ENCODE assay signal across 12 cellular contexts in genomic region chr14:73777420-73777819, GRCh38.
DNase-seq lines count a peak whose midpoint lies in the region; ATAC-seq and TF ChIP-seq lines count a peak whose summit lies in the region.
"Had no signal": no experiment of that assay in that cellular context is flagged by ENCODE, and none has a peak within 500 bp of the region (broad histone marks: within the 10 kb centered on the region; RNA-seq: fewer than 3 reads in every experiment).

No MANE protein-coding gene starts in this region.

- no peaks in the 10 kb centered on the region for H3K36me3 ChIP-seq in MM.1S (replicated peaks; ENCODE audit: insufficient read depth, low read length)
- no peaks in the 10 kb centered on the region for H3K36me3 ChIP-seq in endodermal cell (ENCODE audit: control insufficient read depth, insufficient read depth, low read length)
- no peaks in the 10 kb centered on the region for H3K36me3 ChIP-seq in gastroesophageal sphincter

- no peak overlapping the region for H3K9ac ChIP-seq in MM.1S (ENCODE audit: low read length)
- H3K9ac ChIP-seq in endodermal cell (ENCODE audit: extremely low read depth, low read length, poor library complexity, severe bottlenecking), result no peak overlapping the region

- H3K9me2 ChIP-seq in MM.1S (replicated peaks; ENCODE audit: insufficient read depth, low read length), result no peaks in the 10 kb centered on the region

- no peaks in the 10 kb centered on the region for H3K9me3 Mint-ChIP-seq in activated naive CD4-positive, alpha-beta T cell treated with anti-CD3 and anti-CD28 coated beads, Interleukin-2, amount 50 U/mL, for 72 hours
- H3K9me3 Mint-ChIP-seq in endodermal cell, result no peaks in the 10 kb centered on the region
- no peaks in the 10 kb centered on the region for H3K9me3 Mint-ChIP-seq in stimulated activated effector memory CD8-positive, alpha-beta T cell treated with anti-CD3 and anti-CD28 coated beads, Interleukin-12 subunit alpha, Interleukin-12 subunit beta, amount 100 ng/mL, for 72 hours

- DNase-seq in activated naive CD4-positive, alpha-beta T cell treated with anti-CD3 and anti-CD28 coated beads, Interleukin-2, amount 50 U/mL, for 72 hours (ENCODE audit: low spot score in 2 of 2), result no peak
- no peak for DNase-seq in activated naive CD4-positive, alpha-beta T cell treated with anti-CD3 and anti-CD28 coated beads, Interleukin-2, amount 50 U/mL, for 16 hours
- no peak for DNase-seq in MM.1S
- peak; percentile 70 for DNase-seq in endodermal cell
- DNase-seq in stimulated activated effector memory CD8-positive, alpha-beta T cell treated with anti-CD3 and anti-CD28 coated beads, Interleukin-12 subunit alpha, Interleukin-12 subunit beta, amount 100 ng/mL, for 72 hours (ENCODE audit: low spot score in 2 of 2), result no peak
- DNase-seq in dermis blood vessel endothelial cell, result no peak
- DNase-seq in NK-92 treated with Interleukin-12 subunit alpha and Interleukin-12 subunit beta, amount 100 ng/mL, for 24 hours (lab: John Stamatoyannopoulos, UW), result no peak
- DNase-seq: COR-L47, midbrain, NCI-H446 had no signal

- ATAC-seq in activated naive CD4-positive, alpha-beta T cell treated with anti-CD3 and anti-CD28 coated beads, Interleukin-2, amount 50 U/mL, for 72 hours, result peak in 1 of 2 donors; percentile 53
- peak; percentile 55 for ATAC-seq in stimulated activated effector memory CD8-positive, alpha-beta T cell treated with anti-CD3 and anti-CD28 coated beads, Interleukin-12 subunit alpha, Interleukin-12 subunit beta, amount 100 ng/mL, for 72 hours
- ATAC-seq in gastroesophageal sphincter, result no peak

- no peak for TF ChIP-seq POLR2A in gastroesophageal sphincter (IDR thresholded peaks at IDR 0.05)

- H2AFZ ChIP-seq in MM.1S (ENCODE audit: low read length), result no peak overlapping the region

- H3K4me3 ChIP-seq in MM.1S (ENCODE audit: low read length) (no peak overlapping the region), endodermal cell (ENCODE audit: low read length) (no peak overlapping the region), gastroesophageal sphincter (no peak overlapping the region)
- H3K4me3 ChIP-seq: upper lobe of left lung had no signal

- H3K27ac Mint-ChIP-seq in activated naive CD4-positive, alpha-beta T cell treated with anti-CD3 and anti-CD28 coated beads, Interleukin-2, amount 50 U/mL, for 72 hours, result peak overlapping the region; percentile 27 to 46
- no peak overlapping the region for H3K27ac Mint-ChIP-seq in endodermal cell
- peak overlapping the region; percentile 75 for H3K27ac Mint-ChIP-seq in stimulated activated effector memory CD8-positive, alpha-beta T cell treated with anti-CD3 and anti-CD28 coated beads, Interleukin-12 subunit alpha, Interleukin-12 subunit beta, amount 100 ng/mL, for 72 hours

- no peaks in the 10 kb centered on the region for H3K27me3 Mint-ChIP-seq in endodermal cell (ENCODE audit: insufficient read depth)

- H3K4me1 Mint-ChIP-seq in endodermal cell, result peaks cover 29% of the 10 kb centered on the region
- H3K4me1 Mint-ChIP-seq in stimulated activated effector memory CD8-positive, alpha-beta T cell treated with anti-CD3 and anti-CD28 coated beads, Interleukin-12 subunit alpha, Interleukin-12 subunit beta, amount 100 ng/mL, for 72 hours, result peaks cover 63% of the 10 kb centered on the region

- H3K27ac ChIP-seq in MM.1S (ENCODE audit: low read length) (no peak overlapping the region), endodermal cell (ENCODE audit: low read depth, low read length) (no peak overlapping the region), gastroesophageal sphincter (peak overlapping the region in 2 of 4 donors; percentile 23 to 32)

- H3F3A ChIP-seq in MM.1S (ENCODE audit: insufficient read depth, low read length), result peaks cover 6% of the 10 kb centered on the region; the same call in 1 of the 2 replicates

- TF ChIP-seq CTCF in MM.1S (IDR thresholded peaks at IDR 0.05; ENCODE audit: low read length) (peak; percentile 36), endodermal cell (conservative IDR thresholded peaks at IDR 0.05) (peak; percentile 68), gastroesophageal sphincter (IDR thresholded peaks at IDR 0.05) (peak in 1 of 4 experiments; percentile 7)

- H3K79me2 ChIP-seq in MM.1S (ENCODE audit: low read length), result peaks cover 65% of the 10 kb centered on the region

- H4K20me1 ChIP-seq in MM.1S (ENCODE audit: insufficient read depth, low read length), result no peaks in the 10 kb centered on the region

- 79 to 83% methylated on average over 7 of the region's 7 CpGs for WGBS in endodermal cell (ENCODE audit: insufficient coverage in 1 of 2, insufficient read length in 1 of 2), 2 experiments
- WGBS in gastroesophageal sphincter (ENCODE audit: low coverage in 1 of 2), 2 donors, result 50 to 56% methylated on average over 3 to 4 of the region's 7 CpGs

- no peak overlapping the region for H3K4me3 Mint-ChIP-seq in endodermal cell
- no peak overlapping the region for H3K4me3 Mint-ChIP-seq in stimulated activated effector memory CD8-positive, alpha-beta T cell treated with anti-CD3 and anti-CD28 coated beads, Interleukin-12 subunit alpha, Interleukin-12 subunit beta, amount 100 ng/mL, for 72 hours

- H3K27me3 ChIP-seq in MM.1S (replicated peaks; ENCODE audit: insufficient read depth, low read length), result no peaks in the 10 kb centered on the region
- H3K27me3 ChIP-seq in endodermal cell (ENCODE audit: control insufficient read depth, insufficient read depth, low read length, poor library complexity, severe bottlenecking), result no peaks in the 10 kb centered on the region
- no peaks in the 10 kb centered on the region for H3K27me3 ChIP-seq in gastroesophageal sphincter
- H3K27me3 ChIP-seq: upper lobe of left lung had no signal

- H3K9me3 ChIP-seq in MM.1S (replicated peaks; ENCODE audit: insufficient read depth, low read length), result no peaks in the 10 kb centered on the region
- no peaks in the 10 kb centered on the region for H3K9me3 ChIP-seq in endodermal cell (ENCODE audit: control insufficient read depth, low read length)
- H3K9me3 ChIP-seq in gastroesophageal sphincter, result no peaks in the 10 kb centered on the region
- H3K9me3 ChIP-seq: upper lobe of left lung had no signal

- H3K4me2 ChIP-seq in MM.1S (ENCODE audit: low read depth, low read length), result no peak overlapping the region

- TF ChIP-seq EP300 in gastroesophageal sphincter (IDR thresholded peaks at IDR 0.05), result no peak

- peaks cover 0 to 19% of the 10 kb centered on the region in 2 donors for H3K36me3 Mint-ChIP-seq in activated naive CD4-positive, alpha-beta T cell treated with anti-CD3 and anti-CD28 coated beads, Interleukin-2, amount 50 U/mL, for 72 hours
- H3K36me3 Mint-ChIP-seq in endodermal cell (ENCODE audit: low read depth), result peaks cover 8% of the 10 kb centered on the region
- H3K36me3 Mint-ChIP-seq in stimulated activated effector memory CD8-positive, alpha-beta T cell treated with anti-CD3 and anti-CD28 coated beads, Interleukin-12 subunit alpha, Interleukin-12 subunit beta, amount 100 ng/mL, for 72 hours, result peaks cover 48% of the 10 kb centered on the region

- H3K4me1 ChIP-seq in MM.1S (ENCODE audit: low read length) (peaks cover 41% of the 10 kb centered on the region), endodermal cell (ENCODE audit: control insufficient read depth, insufficient read depth, low read length) (peaks cover 10% of the 10 kb centered on the region), gastroesophageal sphincter (peaks cover 0 to 93% (median 32%) of the 10 kb centered on the region in 3 donors)
